ENCODE assay signal across 8 cellular contexts in genomic region chr1:235648407-235648907, GRCh38. TPM values are rescaled to one million over a fixed set of nuclear protein-coding genes. Genes with fewer than 3 reads are reported as not detected.
DNase-seq lines count a peak whose midpoint lies in the region; ATAC-seq and TF ChIP-seq lines count a peak whose summit lies in the region.

No MANE protein-coding gene starts in this region.

- intact Hi-C loops in mucosa of descending colon (cut with DNase I, micrococcal nuclease), result no loop called here

- no peak overlapping the region for H3K27ac ChIP-seq in brain microvascular endothelial cell

- peaks cover 4% of the 10 kb centered on the region for H3K27me3 ChIP-seq in brain microvascular endothelial cell (replicated peaks)

- TF ChIP-seq CTCF in brain microvascular endothelial cell (IDR thresholded peaks at IDR 0.05; ENCODE audit: low read depth, low read length, missing control alignments) (no peak), mucosa of descending colon (IDR thresholded peaks at IDR 0.05) (no peak)

- no peaks in the 10 kb centered on the region for H3K9me3 ChIP-seq in mucosa of descending colon

- DNase-seq in DMS79 treated with DMSO at 0.1 percent for 48 hours (lab: John Stamatoyannopoulos, UW) (peak; percentile 82), NCI-H2029 (lab: John Stamatoyannopoulos, UW) (peak; percentile 78), brain microvascular endothelial cell (no peak), mucosa of descending colon (peak; percentile 49 to 76 (median 66)), HK-2 (ENCODE audit: unreplicated experiment) (no peak), HPDE6-E6E7 (ENCODE audit: extremely low spot score) (no peak)

- H3K36me3 ChIP-seq in brain microvascular endothelial cell (replicated peaks), result no peaks in the 10 kb centered on the region
- no peaks in the 10 kb centered on the region for H3K36me3 ChIP-seq in mucosa of descending colon (ENCODE audit: low read depth)

- peak; percentile 72 for ATAC-seq in mucosa of descending colon
- no peak for ATAC-seq in HG03039 (IDR thresholded peaks at IDR 0.05; ENCODE audit: unreplicated experiment)
- no peak for ATAC-seq in HG03520 (IDR thresholded peaks at IDR 0.05; ENCODE audit: unreplicated experiment)

- peaks cover 15% of the 10 kb centered on the region for H3K4me1 ChIP-seq in mucosa of descending colon (ENCODE audit: low read depth)

- H3K4me3 ChIP-seq in brain microvascular endothelial cell (ENCODE audit: low read depth, low read length) (peak overlapping the region; percentile 24), mucosa of descending colon (no peak overlapping the region)

- in situ Hi-C loops in brain microvascular endothelial cell (cut with HindIII; ENCODE audit: low pct_ligation_motif_present, low sequenced_read_pairs), result no loop called here

RNA-seq across cellular contexts. Expression of gene GNG4, which starts 1.1 kb away (rescaled TPM):
- total RNA-seq in mucosa of descending colon, result 1 to 10 TPM; 2.9 to 7.7 (median 4.6) TPM

Comparison
In these comparisons a context has a peak if more than half of its experiments do, and no peak if none do; other contexts are left out.
1. DNase-seq: peak in DMS79 treated with DMSO at 0.1 percent for 48 hours (single experiment), NCI-H2029 (single experiment) and mucosa of descending colon (3 of 3); none in brain microvascular endothelial cell (single experiment), HK-2 (single experiment) and HPDE6-E6E7 (single experiment).